ENCODE assay signal across 9 cellular contexts in the genomic region with DNA sequence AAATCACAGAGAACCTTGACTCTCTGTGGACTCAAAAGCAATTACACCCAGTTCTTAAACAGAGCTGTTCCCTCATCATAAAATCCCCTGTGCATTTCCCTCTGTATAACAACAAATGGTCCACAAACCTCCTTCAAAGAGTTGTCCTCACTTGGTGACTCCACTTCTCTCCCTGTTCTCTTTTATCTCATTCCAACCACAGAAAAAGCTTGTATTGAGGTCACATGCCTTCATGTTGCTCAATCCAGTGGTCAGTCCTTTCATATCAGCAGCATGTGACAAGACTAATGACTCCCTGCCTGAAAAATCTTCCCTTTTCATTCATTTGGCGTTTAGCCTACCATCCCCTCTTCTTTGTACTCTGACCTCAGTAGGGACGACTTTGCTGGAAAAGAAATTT.
A peak's percentile ranks its signal among the peaks of the same experiment; 100 is the strongest.
DNase-seq lines count a peak whose midpoint lies in the region; ATAC-seq and TF ChIP-seq lines count a peak whose summit lies in the region.
"Had no signal": no experiment of that assay in that cellular context is flagged by ENCODE, and none has a peak within 500 bp of the region (broad histone marks: within the 10 kb centered on the region; RNA-seq: fewer than 3 reads in every experiment).

No MANE protein-coding gene starts in this region.

- H3K4me1 Mint-ChIP-seq in effector memory CD8-positive, alpha-beta T cell (ENCODE audit: low read depth in 2 of 2) = no peaks in the 10 kb centered on the region

- H3K4me3 ChIP-seq in KMS-11 (IDR thresholded peaks at IDR 0.05; ENCODE audit: insufficient read depth, low read depth, low read length) (no peak overlapping the region), foreskin fibroblast (ENCODE audit: low read depth in 1 of 2, low read length in 2 of 2) (no peak overlapping the region), BE2C (ENCODE audit: low read depth, low read length) (no peak overlapping the region)

- H3K27ac ChIP-seq in KMS-11 (peak overlapping the region; percentile 55), caudate nucleus (ENCODE audit: low read depth, low read length) (no peak overlapping the region)

- no peaks in the 10 kb centered on the region for H3K36me3 Mint-ChIP-seq in effector memory CD8-positive, alpha-beta T cell (ENCODE audit: insufficient read depth)
- H3K36me3 Mint-ChIP-seq: CD8-positive, alpha-beta T cell had no signal

- no peak overlapping the region for H3K4me3 Mint-ChIP-seq in effector memory CD8-positive, alpha-beta T cell
- H3K4me3 Mint-ChIP-seq: CD8-positive, alpha-beta T cell had no signal

- H3K79me2 ChIP-seq in KMS-11 (ENCODE audit: insufficient read depth, low read depth) = no peaks in the 10 kb centered on the region

- H3K36me3 ChIP-seq in KMS-11 (ENCODE audit: insufficient read depth) = no peaks in the 10 kb centered on the region
- H3K36me3 ChIP-seq in BE2C = no peaks in the 10 kb centered on the region

- H3K4me2 ChIP-seq in KMS-11 = peak overlapping the region; percentile 26

- no peak overlapping the region for H3K9ac ChIP-seq in KMS-11

- peaks cover 21% of the 10 kb centered on the region for H3K4me1 ChIP-seq in KMS-11 (ENCODE audit: low read depth, poor library complexity, severe bottlenecking)
- H3K4me1 ChIP-seq in BE2C = no peaks in the 10 kb centered on the region

- H3K27me3 Mint-ChIP-seq in effector memory CD8-positive, alpha-beta T cell = peaks cover 0 to 9% of the 10 kb centered on the region in 2 donors

- H3K9me3 Mint-ChIP-seq in effector memory CD8-positive, alpha-beta T cell = peaks cover 0 to 7% of the 10 kb centered on the region in 2 donors
- H3K9me3 Mint-ChIP-seq: CD8-positive, alpha-beta T cell had no signal

- H2AFZ ChIP-seq in KMS-11 (ENCODE audit: low read depth) = no peak overlapping the region

- TF ChIP-seq CTCF in KMS-11 (conservative IDR thresholded peaks at IDR 0.05; ENCODE audit: low read depth, low read length) = no peak
- no peak for TF ChIP-seq CTCF in foreskin fibroblast (IDR thresholded peaks at IDR 0.05; ENCODE audit: low read depth, low read length)
- TF ChIP-seq CTCF in BE2C (IDR thresholded peaks at IDR 0.05; ENCODE audit: low read depth, low read length) = no peak

- H3K27ac Mint-ChIP-seq in effector memory CD8-positive, alpha-beta T cell = no peak overlapping the region
- H3K27ac Mint-ChIP-seq: CD8-positive, alpha-beta T cell had no signal

- no peaks in the 10 kb centered on the region for H3K9me3 ChIP-seq in BE2C

- DNase-seq in AG08396 (ENCODE audit: low spot score) (peak; percentile 14), foreskin fibroblast (peak; percentile 21 to 36), activated gamma-delta T cell treated with Interleukin-2 at 50 U/mL for 16 hours (no peak), caudate nucleus (lab: John Stamatoyannopoulos, UW) (no peak), BE2C (no peak)
- DNase-seq in effector memory CD8-positive, alpha-beta T cell = no peak

- H4K20me1 ChIP-seq in KMS-11 (ENCODE audit: insufficient read depth) = no peaks in the 10 kb centered on the region

- no peaks in the 10 kb centered on the region for H3K27me3 ChIP-seq in KMS-11 (ENCODE audit: insufficient read depth, low read depth)
- no peaks in the 10 kb centered on the region; the same call in 1 of the 2 replicates for H3K27me3 ChIP-seq in BE2C

- peak; percentile 25 for ATAC-seq in GM21447 (IDR thresholded peaks at IDR 0.05; ENCODE audit: unreplicated experiment)
- ATAC-seq in effector memory CD8-positive, alpha-beta T cell (replicated peaks) = no peak

Comparison
In these comparisons a context has a peak if more than half of its experiments do, and no peak if none do; other contexts are left out.
1. DNase-seq: peak in AG08396 (single experiment) and foreskin fibroblast (2 of 2); none in effector memory CD8-positive, alpha-beta T cell (0 of 3), activated gamma-delta T cell treated with Interleukin-2 at 50 U/mL for 16 hours (single experiment), caudate nucleus (0 of 61) and BE2C (single experiment).